ENCODE assay signal across 23 cellular contexts in the genomic region with DNA sequence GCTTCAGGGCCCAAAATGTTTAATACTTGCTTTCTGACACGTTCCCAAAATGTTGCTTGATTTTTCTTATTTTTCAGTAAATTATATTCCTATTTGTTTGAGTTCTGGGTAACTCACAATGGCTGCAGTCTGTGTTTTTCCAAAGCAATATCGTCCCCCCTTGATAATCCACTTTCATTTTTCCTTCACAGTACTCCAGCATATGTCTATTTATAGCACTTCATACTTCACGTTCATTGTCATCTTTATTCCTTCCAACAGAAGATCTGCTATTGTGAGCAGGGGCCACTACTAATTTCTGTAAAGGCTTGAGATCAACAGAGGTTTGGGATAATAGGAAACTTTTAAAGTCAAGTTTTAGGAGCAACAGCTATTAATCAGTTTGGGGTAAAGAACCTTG. TPM values are rescaled to one million over a fixed set of nuclear protein-coding genes. Genes with fewer than 3 reads are reported as not detected.
DNase-seq lines count a peak whose midpoint lies in the region; ATAC-seq, FAIRE-seq and TF ChIP-seq lines count a peak whose summit lies in the region.
"Had no signal": no experiment of that assay in that cellular context is flagged by ENCODE, and none has a peak within 500 bp of the region (broad histone marks: within the 10 kb centered on the region; RNA-seq: fewer than 3 reads in every experiment).

No MANE protein-coding gene starts in this region.

- H3K36me3 ChIP-seq in heart right ventricle = no peaks in the 10 kb centered on the region
- H3K36me3 ChIP-seq in pancreas = no peaks in the 10 kb centered on the region
- H3K36me3 ChIP-seq: SJCRH30, stomach, vagina had no signal

- WGBS in heart right ventricle, 2 donors = 9 to 11% methylated on average over 3 of the region's 3 CpGs
- 58 to 63% methylated on average over 3 of the region's 3 CpGs for WGBS in pancreas, 2 donors

- H3K4me1 Mint-ChIP-seq in central memory CD8-positive, alpha-beta T cell = no peaks in the 10 kb centered on the region
- peaks cover 5% of the 10 kb centered on the region for H3K4me1 Mint-ChIP-seq in activated CD8-positive, alpha-beta T cell treated with anti-CD3 and anti-CD28 coated beads, Interleukin-2, amount 10 ng/mL, durations not matched to agents 7 days and 5 days (ENCODE audit: low read depth)

- in situ Hi-C loops in GM13977 (cut with MboI; ENCODE audit: low pct_unique_long_range_greater_than_20kb, low sequenced_read_pairs, unreplicated experiment) = no loop called here

- H3K27ac Mint-ChIP-seq in central memory CD8-positive, alpha-beta T cell (ENCODE audit: low read depth) = peak overlapping the region; percentile 26
- H3K27ac Mint-ChIP-seq in activated CD8-positive, alpha-beta T cell treated with anti-CD3 and anti-CD28 coated beads, Interleukin-2, amount 10 ng/mL, durations not matched to agents 7 days and 5 days = no peak overlapping the region
- H3K27ac Mint-ChIP-seq: activated CD4-positive, alpha-beta memory T cell treated with anti-CD3 and anti-CD28 coated beads for 36 hours; activated naive CD4-positive, alpha-beta T cell treated with anti-CD3 and anti-CD28 coated beads, Interleukin-2, amount 10 ng/mL, durations not matched to agents 7 days and 5 days; CD4-positive, CD25-positive, alpha-beta regulatory T cell; T-helper 1 cell treated with Interleukin-12 subunit alpha and Interleukin-12 subunit beta and Interleukin-4 antibody, amounts not matched to agents 30 μg/mL and 1 μg/mL, for 36 hours had no signal

- H3K27me3 ChIP-seq in heart right ventricle (no peaks in the 10 kb centered on the region), pancreas (no peaks in the 10 kb centered on the region)
- H3K27me3 ChIP-seq: SJCRH30, stomach, vagina had no signal

- H3K36me3 Mint-ChIP-seq in central memory CD8-positive, alpha-beta T cell (ENCODE audit: insufficient read depth) = peaks cover 4% of the 10 kb centered on the region
- H3K36me3 Mint-ChIP-seq in activated CD8-positive, alpha-beta T cell treated with anti-CD3 and anti-CD28 coated beads, Interleukin-2, amount 10 ng/mL, durations not matched to agents 7 days and 5 days (ENCODE audit: low read depth) = peaks cover 6% of the 10 kb centered on the region
- H3K36me3 Mint-ChIP-seq: activated CD4-positive, alpha-beta memory T cell treated with anti-CD3 and anti-CD28 coated beads for 36 hours had no signal

- H3K4me3 Mint-ChIP-seq in central memory CD8-positive, alpha-beta T cell = no peak overlapping the region
- H3K4me3 Mint-ChIP-seq in activated CD8-positive, alpha-beta T cell treated with anti-CD3 and anti-CD28 coated beads, Interleukin-2, amount 10 ng/mL, durations not matched to agents 7 days and 5 days = no peak overlapping the region
- H3K4me3 Mint-ChIP-seq: activated CD4-positive, alpha-beta memory T cell treated with anti-CD3 and anti-CD28 coated beads for 36 hours; activated naive CD4-positive, alpha-beta T cell treated with anti-CD3 and anti-CD28 coated beads, Interleukin-2, amount 10 ng/mL, durations not matched to agents 7 days and 5 days; CD4-positive, CD25-positive, alpha-beta regulatory T cell; naive B cell; T-helper 1 cell treated with Interleukin-12 subunit alpha and Interleukin-12 subunit beta and Interleukin-4 antibody, amounts not matched to agents 30 μg/mL and 1 μg/mL, for 36 hours had no signal

- peaks cover 0 to 29% (median 5%) of the 10 kb centered on the region in 9 donors for H3K4me1 ChIP-seq in heart right ventricle
- no peaks in the 10 kb centered on the region for H3K4me1 ChIP-seq in pancreas
- H3K4me1 ChIP-seq: A549, SJCRH30, vagina had no signal

- DNase-seq in AG10803 (ENCODE audit: low read depth) (peak; percentile 13), heart right ventricle (no peak), pancreas (no peak), GM19240 (ENCODE audit: insufficient read length, low spot score) (no peak), GM13977 (ENCODE audit: low spot score) (no peak)
- DNase-seq in central memory CD8-positive, alpha-beta T cell (ENCODE audit: low spot score in 2 of 2) = no peak
- no peak for DNase-seq in activated CD8-positive, alpha-beta T cell treated with anti-CD3 and anti-CD28 coated beads, Interleukin-2, amount 10 ng/mL, durations not matched to agents 7 days and 5 days
- DNase-seq: activated CD4-positive, alpha-beta memory T cell treated with anti-CD3 and anti-CD28 coated beads for 36 hours; activated naive CD4-positive, alpha-beta T cell treated with anti-CD3 and anti-CD28 coated beads, Interleukin-2, amount 10 ng/mL, durations not matched to agents 7 days and 5 days; CD4-positive, CD25-positive, alpha-beta regulatory T cell; cortex of kidney; naive B cell; NCI-H82; SJCRH30; small intestine; stimulated activated CD4-positive, alpha-beta T cell treated with anti-CD3 and anti-CD28 coated beads, Interleukin-4, amount 100 ng/mL, for 1 hour; stomach had no signal

- no peaks in the 10 kb centered on the region for H3K27me3 Mint-ChIP-seq in central memory CD8-positive, alpha-beta T cell
- no peaks in the 10 kb centered on the region for H3K27me3 Mint-ChIP-seq in activated CD8-positive, alpha-beta T cell treated with anti-CD3 and anti-CD28 coated beads, Interleukin-2, amount 10 ng/mL, durations not matched to agents 7 days and 5 days (ENCODE audit: low read depth)
- H3K27me3 Mint-ChIP-seq: activated CD4-positive, alpha-beta memory T cell treated with anti-CD3 and anti-CD28 coated beads for 36 hours; activated naive CD4-positive, alpha-beta T cell treated with anti-CD3 and anti-CD28 coated beads, Interleukin-2, amount 10 ng/mL, durations not matched to agents 7 days and 5 days; CD4-positive, CD25-positive, alpha-beta regulatory T cell; naive B cell had no signal

- no peaks in the 10 kb centered on the region for H3K9me3 Mint-ChIP-seq in central memory CD8-positive, alpha-beta T cell
- no peaks in the 10 kb centered on the region for H3K9me3 Mint-ChIP-seq in activated CD8-positive, alpha-beta T cell treated with anti-CD3 and anti-CD28 coated beads, Interleukin-2, amount 10 ng/mL, durations not matched to agents 7 days and 5 days (ENCODE audit: insufficient read depth)
- H3K9me3 Mint-ChIP-seq: activated CD4-positive, alpha-beta memory T cell treated with anti-CD3 and anti-CD28 coated beads for 36 hours; activated naive CD4-positive, alpha-beta T cell treated with anti-CD3 and anti-CD28 coated beads, Interleukin-2, amount 10 ng/mL, durations not matched to agents 7 days and 5 days; CD4-positive, CD25-positive, alpha-beta regulatory T cell; naive B cell; T-helper 1 cell treated with Interleukin-12 subunit alpha and Interleukin-12 subunit beta and Interleukin-4 antibody, amounts not matched to agents 30 μg/mL and 1 μg/mL, for 36 hours had no signal

- ATAC-seq in central memory CD8-positive, alpha-beta T cell (replicated peaks; ENCODE audit: extremely low read depth, poor library complexity, severe bottlenecking) = no peak
- ATAC-seq in heart right ventricle (peak in 6 of 8 donors; percentile 76 to 94 (median 82)), pancreas (no peak), GM21390 (IDR thresholded peaks at IDR 0.05; ENCODE audit: unreplicated experiment) (no peak)
- ATAC-seq in activated CD8-positive, alpha-beta T cell treated with anti-CD3 and anti-CD28 coated beads, Interleukin-2, amount 10 ng/mL, durations not matched to agents 7 days and 5 days = no peak
- ATAC-seq: A549, K562 had no signal

- H3K4me3 ChIP-seq in AG10803 (ENCODE audit: low read length) (peak overlapping the region; percentile 14), heart right ventricle (peak overlapping the region in 7 of 10 donors; percentile 5 to 34 (median 22)), pancreas (no peak overlapping the region)
- H3K4me3 ChIP-seq: A549, K562, SJCRH30, vagina had no signal

- H3K27ac ChIP-seq in heart right ventricle (peak overlapping the region in 9 of 10 donors; percentile 47 to 83 (median 74)), pancreas (no peak overlapping the region)
- H3K27ac ChIP-seq: A549, SJCRH30, stomach, vagina, VCaP had no signal

- peak; percentile 53 for FAIRE-seq in pancreas (lab: Jason Lieb, UNC)
- FAIRE-seq: A549, K562, small intestine had no signal

- TF ChIP-seq CTCF in AG10803 (conservative IDR thresholded peaks at IDR 0.05; ENCODE audit: low read length) (no peak), heart right ventricle (IDR thresholded peaks at IDR 0.05) (no peak), pancreas (IDR thresholded peaks at IDR 0.05) (no peak), GM13977 (IDR thresholded peaks at IDR 0.05; ENCODE audit: extremely low read depth, insufficient read depth, missing control alignments) (no peak)

- CTCF ChIA-PET in activated CD8-positive, alpha-beta T cell treated with anti-CD3 and anti-CD28 coated beads, Interleukin-2, amount 10 ng/mL, durations not matched to agents 7 days and 5 days (lab: Charles Lee) = no interaction called here

- intact Hi-C loops in heart right ventricle (cut with DNase I) (no loop called here), pancreas (cut with DNase I) (no loop called here)

- POLR2A ChIA-PET in activated CD8-positive, alpha-beta T cell treated with anti-CD3 and anti-CD28 coated beads, Interleukin-2, amount 10 ng/mL, durations not matched to agents 7 days and 5 days (lab: Charles Lee) = no interaction called here

- H3K9me3 ChIP-seq in heart right ventricle (no peaks in the 10 kb centered on the region), pancreas (no peaks in the 10 kb centered on the region)
- H3K9me3 ChIP-seq: A549, SJCRH30, stomach, vagina had no signal

RNA-seq across cellular contexts. Expression of a gene that starts 11.6 kb away (rescaled TPM):
- total RNA-seq in heart right ventricle (10 to 100 TPM in 9 of 10 donors, 1 to 10 TPM in 1; 7.2 to 17.6 (median 13.7) TPM), pancreas (1 to 10 TPM; 4.3 to 7.0 (median 4.6) TPM)
- polyA plus RNA-seq in heart right ventricle (1 to 10 TPM in 1 of 2 donors, under 1 TPM in 1; 0.71 to 4.9 TPM), pancreas (1 to 10 TPM; 2.1 to 2.5 TPM)
- 1 to 10 TPM; 2.3 to 2.4 TPM for total RNA-seq in activated CD8-positive, alpha-beta T cell treated with anti-CD3 and anti-CD28 coated beads, Interleukin-2, amount 10 ng/mL, durations not matched to agents 7 days and 5 days

RNA-seq across cellular contexts. Expression of a gene that starts 11.7 kb away (rescaled TPM):
- total RNA-seq in heart right ventricle (10 to 100 TPM; 25.6 to 40.1 (median 33.9) TPM), pancreas (10 to 100 TPM; 12.8 to 26.5 (median 14.1) TPM)
- polyA plus RNA-seq in heart right ventricle (10 to 100 TPM; 10.2 to 26.1 TPM), pancreas (10 to 100 TPM in 1 of 2 donors, 1 to 10 TPM in 1; 4.2 to 11.4 TPM)
- 10 to 100 TPM; 21.3 to 24.3 TPM for total RNA-seq in activated CD8-positive, alpha-beta T cell treated with anti-CD3 and anti-CD28 coated beads, Interleukin-2, amount 10 ng/mL, durations not matched to agents 7 days and 5 days

Comparison
In these comparisons a context has a peak if more than half of its experiments do, and no peak if none do; other contexts are left out.
1. H3K4me3 ChIP-seq: peak in AG10803 (single experiment) and heart right ventricle (7 of 10); none in pancreas (0 of 4).
2. ATAC-seq: peak in heart right ventricle (6 of 8); none in central memory CD8-positive, alpha-beta T cell (single experiment), pancreas (0 of 4), activated CD8-positive, alpha-beta T cell treated with anti-CD3 and anti-CD28 coated beads, Interleukin-2, amount 10 ng/mL, durations not matched to agents 7 days and 5 days (single experiment) and GM21390 (single experiment).
3. H3K27ac ChIP-seq: peak in heart right ventricle (9 of 10); none in pancreas (0 of 4).